ENCODE assay signal across 1 cellular context in the genomic region with DNA sequence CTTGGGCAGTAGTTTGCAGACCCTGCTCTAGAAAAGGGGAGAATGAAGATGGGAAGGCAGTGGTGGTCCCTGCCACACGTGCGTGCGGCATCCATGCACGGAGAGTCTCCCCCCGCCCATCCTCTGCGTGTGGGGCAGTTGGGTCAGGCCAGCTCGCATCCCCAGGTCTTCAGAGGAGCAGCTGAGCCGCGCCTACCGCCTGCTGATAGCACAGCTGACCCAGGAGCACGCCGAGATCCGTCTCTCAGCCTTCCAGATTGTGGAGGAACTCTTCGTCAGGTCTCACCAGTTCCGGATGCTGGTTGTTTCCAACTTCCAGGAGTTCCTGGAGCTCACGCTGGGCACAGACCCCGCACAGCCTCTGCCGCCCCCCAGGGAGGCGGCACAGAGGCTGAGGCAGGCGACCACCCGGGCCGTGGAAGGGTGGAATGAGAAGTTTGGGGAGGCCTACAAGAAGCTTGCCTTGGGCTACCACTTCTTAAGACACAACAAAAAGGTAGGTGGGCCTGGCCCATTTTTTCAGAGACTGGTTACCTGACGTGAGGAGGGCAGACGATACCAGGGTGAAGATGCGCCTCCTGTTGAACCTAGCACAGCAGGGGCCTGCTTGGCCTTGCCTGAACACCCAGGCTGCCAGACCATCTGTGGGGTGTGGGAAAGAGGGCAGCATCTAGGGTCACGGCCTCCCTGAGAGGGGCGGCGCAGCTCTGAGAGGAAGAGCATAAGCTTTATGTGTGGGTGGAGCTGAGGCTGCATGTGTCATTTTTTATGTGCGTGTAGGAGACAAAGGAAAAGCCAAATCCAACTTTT.
TF ChIP-seq lines count a peak whose summit lies in the region.

No MANE protein-coding gene starts in this region.

TF ChIP-seq in neural cell, 6 proteins besides CTCF, POLR2A, EP300 and RAD21 (continued from another document):
- TF ChIP-seq, protein P1, sequence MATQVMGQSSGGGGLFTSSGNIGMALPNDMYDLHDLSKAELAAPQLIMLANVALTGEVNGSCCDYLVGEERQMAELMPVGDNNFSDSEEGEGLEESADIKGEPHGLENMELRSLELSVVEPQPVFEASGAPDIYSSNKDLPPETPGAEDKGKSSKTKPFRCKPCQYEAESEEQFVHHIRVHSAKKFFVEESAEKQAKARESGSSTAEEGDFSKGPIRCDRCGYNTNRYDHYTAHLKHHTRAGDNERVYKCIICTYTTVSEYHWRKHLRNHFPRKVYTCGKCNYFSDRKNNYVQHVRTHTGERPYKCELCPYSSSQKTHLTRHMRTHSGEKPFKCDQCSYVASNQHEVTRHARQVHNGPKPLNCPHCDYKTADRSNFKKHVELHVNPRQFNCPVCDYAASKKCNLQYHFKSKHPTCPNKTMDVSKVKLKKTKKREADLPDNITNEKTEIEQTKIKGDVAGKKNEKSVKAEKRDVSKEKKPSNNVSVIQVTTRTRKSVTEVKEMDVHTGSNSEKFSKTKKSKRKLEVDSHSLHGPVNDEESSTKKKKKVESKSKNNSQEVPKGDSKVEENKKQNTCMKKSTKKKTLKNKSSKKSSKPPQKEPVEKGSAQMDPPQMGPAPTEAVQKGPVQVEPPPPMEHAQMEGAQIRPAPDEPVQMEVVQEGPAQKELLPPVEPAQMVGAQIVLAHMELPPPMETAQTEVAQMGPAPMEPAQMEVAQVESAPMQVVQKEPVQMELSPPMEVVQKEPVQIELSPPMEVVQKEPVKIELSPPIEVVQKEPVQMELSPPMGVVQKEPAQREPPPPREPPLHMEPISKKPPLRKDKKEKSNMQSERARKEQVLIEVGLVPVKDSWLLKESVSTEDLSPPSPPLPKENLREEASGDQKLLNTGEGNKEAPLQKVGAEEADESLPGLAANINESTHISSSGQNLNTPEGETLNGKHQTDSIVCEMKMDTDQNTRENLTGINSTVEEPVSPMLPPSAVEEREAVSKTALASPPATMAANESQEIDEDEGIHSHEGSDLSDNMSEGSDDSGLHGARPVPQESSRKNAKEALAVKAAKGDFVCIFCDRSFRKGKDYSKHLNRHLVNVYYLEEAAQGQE (IDR thresholded peaks at IDR 0.05; ENCODE audit: borderline replicate concordance): no peak
